In genomic region chr3:160768031-160768430, GRCh38 we compare ENCODE assay signal across 6 cellular contexts.
"Had no signal": no experiment of that assay in that cellular context is flagged by ENCODE, and none has a peak within 500 bp of the region (broad histone marks: within the 10 kb centered on the region; RNA-seq: fewer than 3 reads in every experiment).

No MANE protein-coding gene starts in this region.

- ATAC-seq: GM23338, HCT116, HepG2 had no signal

- DNase-seq: H9, HFFc6 had no signal

- H3K4me3 ChIP-seq: GM23338 had no signal

- H3K27ac ChIP-seq: HL-60 had no signal
